Comparison of ENCODE assay signal across 8 cellular contexts in genomic region chr13:43785166-43785680, GRCh38.
A peak's percentile ranks its signal among the peaks of the same experiment; 100 is the strongest.
DNase-seq lines count a peak whose midpoint lies in the region; ATAC-seq and TF ChIP-seq lines count a peak whose summit lies in the region.

No MANE protein-coding gene starts in this region.

- no peak overlapping the region for H3K9ac ChIP-seq in duodenal mucosa (ENCODE audit: low read depth in 1 of 2, low read length in 2 of 2)

- DNase-seq in Ammon's horn (ENCODE audit: low spot score): peak; percentile 17
- DNase-seq in LNCaP clone FGC (ENCODE audit: low read depth): no peak
- DNase-seq in nephron progenitor cell: peak; percentile 16
- no peak for DNase-seq in D341Med (ENCODE audit: low spot score)
- no peak for DNase-seq in central memory CD4-positive, alpha-beta T cell
- no peak for DNase-seq in T1000 (lab: John Stamatoyannopoulos, UW)

- H3K9me3 ChIP-seq in duodenal mucosa (ENCODE audit: control insufficient read depth in 1 of 2, low read length in 2 of 2): no peaks in the 10 kb centered on the region

- H3K4me1 Mint-ChIP-seq in nephron progenitor cell: peaks cover 17% of the 10 kb centered on the region

- H3K4me3 Mint-ChIP-seq in nephron progenitor cell: peak overlapping the region; percentile 69

- no peaks in the 10 kb centered on the region for H3K36me3 ChIP-seq in duodenal mucosa (ENCODE audit: control insufficient read depth in 1 of 2, insufficient read depth in 2 of 2, low read length in 2 of 2)

- no peak for ATAC-seq in HG02884 (IDR thresholded peaks at IDR 0.05; ENCODE audit: unreplicated experiment)

- no peak overlapping the region for H3K27ac ChIP-seq in duodenal mucosa (ENCODE audit: low read depth, low read length)

- no peaks in the 10 kb centered on the region for H3K9me3 Mint-ChIP-seq in nephron progenitor cell

- peaks cover 8 to 9% of the 10 kb centered on the region in 2 donors for H3K4me1 ChIP-seq in duodenal mucosa (ENCODE audit: control insufficient read depth in 1 of 2, insufficient read depth in 2 of 2, low read length in 2 of 2)

- peaks cover 76% of the 10 kb centered on the region for H3K27me3 Mint-ChIP-seq in nephron progenitor cell (ENCODE audit: low read depth, poor library complexity)

- peak overlapping the region; percentile 69 for H3K4me3 ChIP-seq in LNCaP clone FGC (ENCODE audit: low read depth, low read length)
- peak overlapping the region; percentile 61 to 67 for H3K4me3 ChIP-seq in duodenal mucosa (ENCODE audit: low read depth in 1 of 2, low read length in 2 of 2)

- no peak for TF ChIP-seq CTCF in LNCaP clone FGC (IDR thresholded peaks at IDR 0.05; ENCODE audit: control insufficient read depth, extremely low read depth, insufficient read depth)
- no peak for TF ChIP-seq CTCF in nephron progenitor cell (IDR thresholded peaks at IDR 0.05)

- no peaks in the 10 kb centered on the region for H3K36me3 Mint-ChIP-seq in nephron progenitor cell (ENCODE audit: low read depth)

- H3K27me3 ChIP-seq in duodenal mucosa (ENCODE audit: control insufficient read depth in 1 of 2, insufficient read depth in 2 of 2, low read length in 2 of 2): peaks cover 0 to 14% of the 10 kb centered on the region in 2 donors

- H3K27ac Mint-ChIP-seq in nephron progenitor cell: no peak overlapping the region

Comparison
In these comparisons a context has a peak if more than half of its experiments do, and no peak if none do; other contexts are left out.
1. DNase-seq: peak in Ammon's horn (single experiment) and nephron progenitor cell (single experiment); none in LNCaP clone FGC (single experiment), D341Med (single experiment), central memory CD4-positive, alpha-beta T cell (single experiment) and T1000 (single experiment).